18 cellular contexts compared by ENCODE assay signal in genomic region chr7:70434376-70434775, GRCh38.
DNase-seq lines count a peak whose midpoint lies in the region; TF ChIP-seq lines count a peak whose summit lies in the region.
"Had no signal": no experiment of that assay in that cellular context is flagged by ENCODE, and none has a peak within 500 bp of the region (broad histone marks: within the 10 kb centered on the region; RNA-seq: fewer than 3 reads in every experiment).

No MANE protein-coding gene starts in this region.

- intact Hi-C loops in adrenal gland (cut with DNase I), result no loop called here

- no peaks in the 10 kb centered on the region for H3K27me3 ChIP-seq in KMS-11 (ENCODE audit: insufficient read depth, low read depth)
- no peaks in the 10 kb centered on the region for H3K27me3 ChIP-seq in WERI-Rb-1 (ENCODE audit: insufficient read depth, low read depth, severe bottlenecking)
- no peaks in the 10 kb centered on the region for H3K27me3 ChIP-seq in neural progenitor cell
- no peaks in the 10 kb centered on the region for H3K27me3 ChIP-seq in adrenal gland
- H3K27me3 ChIP-seq: dorsolateral prefrontal cortex, MG63, neutrophil, suprapubic skin had no signal

- H3K9ac ChIP-seq in KMS-11 (no peak overlapping the region), neural progenitor cell (no peak overlapping the region)

- peaks cover 2% of the 10 kb centered on the region for H3K9me3 Mint-ChIP-seq in neural progenitor cell

- H3K27ac Mint-ChIP-seq in neural progenitor cell, result no peak overlapping the region
- H3K27ac Mint-ChIP-seq: activated CD4-positive, alpha-beta T cell treated with anti-CD3 and anti-CD28 coated beads, Interleukin-2, amount 10 ng/mL, durations not matched to agents 7 days and 5 days had no signal

- DNase-seq in NCI-H146 (lab: John Stamatoyannopoulos, UW), result peak; percentile 33
- no peak for DNase-seq in NCI-H146 treated with DMSO at 0.1 percent for 48 hours (lab: John Stamatoyannopoulos, UW; ENCODE audit: unreplicated experiment)
- DNase-seq in WERI-Rb-1, result no peak
- no peak for DNase-seq in neural progenitor cell (ENCODE audit: low spot score)
- DNase-seq in adrenal gland, result no peak
- no peak for DNase-seq in NCI-H1105 (lab: John Stamatoyannopoulos, UW)
- DNase-seq in SKM-1 (lab: John Stamatoyannopoulos, UW; ENCODE audit: unreplicated experiment), result no peak
- DNase-seq: activated CD4-positive, alpha-beta T cell treated with anti-CD3 and anti-CD28 coated beads, Interleukin-2, amount 10 ng/mL, durations not matched to agents 7 days and 5 days; activated T-cell treated with anti-CD3 and anti-CD28 coated beads, Interleukin-2, amount 50 U/mL, for 48 hours; DMS79 treated with DMSO at 0.1 percent for 48 hours; mesenchymal stem cell; MG63 had no signal

- 85 to 97% (median 90%) methylated on average over 2 of the region's 2 CpGs for WGBS in adrenal gland, 4 donors

- TF ChIP-seq CTCF in KMS-11 (conservative IDR thresholded peaks at IDR 0.05; ENCODE audit: low read depth, low read length) (0 out of 2 replicates have a peak, but pooled peaks have one; percentile 16), WERI-Rb-1 (IDR thresholded peaks at IDR 0.05; ENCODE audit: low read depth, low read length) (peak; percentile 55), neural progenitor cell (IDR thresholded peaks at IDR 0.05) (peak; percentile 9), adrenal gland (IDR thresholded peaks at IDR 0.05) (no peak)

- no peak for TF ChIP-seq POLR2A in adrenal gland (IDR thresholded peaks at IDR 0.05)

- no peak overlapping the region for H3K4me3 Mint-ChIP-seq in neural progenitor cell
- H3K4me3 Mint-ChIP-seq: activated CD4-positive, alpha-beta T cell treated with anti-CD3 and anti-CD28 coated beads, Interleukin-2, amount 10 ng/mL, durations not matched to agents 7 days and 5 days had no signal

- H3K79me2 ChIP-seq in KMS-11 (ENCODE audit: insufficient read depth, low read depth) (no peaks in the 10 kb centered on the region), neural progenitor cell (ENCODE audit: low read depth) (no peaks in the 10 kb centered on the region)

- H3K4me1 ChIP-seq in KMS-11 (ENCODE audit: low read depth, poor library complexity, severe bottlenecking) (peaks cover 9% of the 10 kb centered on the region), neural progenitor cell (no peaks in the 10 kb centered on the region), adrenal gland (replicated peaks in 1 of 2) (no peaks in the 10 kb centered on the region)
- H3K4me1 ChIP-seq: A549, suprapubic skin had no signal

- H2AFZ ChIP-seq in KMS-11 (ENCODE audit: low read depth) (no peak overlapping the region), neural progenitor cell (replicated peaks) (no peak overlapping the region)

- H3K4me3 ChIP-seq in KMS-11 (IDR thresholded peaks at IDR 0.05; ENCODE audit: insufficient read depth, low read depth, low read length) (no peak overlapping the region), WERI-Rb-1 (ENCODE audit: low read depth, low read length) (no peak overlapping the region), neural progenitor cell (no peak overlapping the region), adrenal gland (no peak overlapping the region)
- H3K4me3 ChIP-seq: A549, dorsolateral prefrontal cortex, MG63, smooth muscle cell, suprapubic skin had no signal

- peaks cover 2% of the 10 kb centered on the region for H3K36me3 Mint-ChIP-seq in neural progenitor cell

- H4K20me1 ChIP-seq in KMS-11 (ENCODE audit: insufficient read depth) (no peaks in the 10 kb centered on the region), neural progenitor cell (ENCODE audit: low read depth) (no peaks in the 10 kb centered on the region)

- no peak overlapping the region for H3K27ac ChIP-seq in KMS-11
- no peak overlapping the region for H3K27ac ChIP-seq in WERI-Rb-1
- no peak overlapping the region for H3K27ac ChIP-seq in neural progenitor cell
- H3K27ac ChIP-seq in adrenal gland, result no peak overlapping the region
- H3K27ac ChIP-seq: A549, dorsolateral prefrontal cortex, neutrophil, suprapubic skin had no signal

- H3K27me3 Mint-ChIP-seq in neural progenitor cell (ENCODE audit: insufficient read depth, low read depth), result no peaks in the 10 kb centered on the region
- H3K27me3 Mint-ChIP-seq: activated CD4-positive, alpha-beta T cell treated with anti-CD3 and anti-CD28 coated beads, Interleukin-2, amount 10 ng/mL, durations not matched to agents 7 days and 5 days had no signal

- H3K4me2 ChIP-seq in KMS-11 (no peak overlapping the region), neural progenitor cell (no peak overlapping the region)
- H3K4me2 ChIP-seq: A549, smooth muscle cell had no signal

- H3F3A ChIP-seq in neural progenitor cell (ENCODE audit: low read depth), result no peaks in the 10 kb centered on the region

- H3K9me3 ChIP-seq in WERI-Rb-1 (ENCODE audit: severe bottlenecking) (no peaks in the 10 kb centered on the region), neural progenitor cell (ENCODE audit: low read depth) (no peaks in the 10 kb centered on the region), adrenal gland (replicated peaks in 1 of 3) (no peaks in the 10 kb centered on the region)
- H3K9me3 ChIP-seq: A549, MG63, neutrophil, suprapubic skin had no signal

- H3K36me3 ChIP-seq in KMS-11 (ENCODE audit: insufficient read depth) (no peaks in the 10 kb centered on the region), WERI-Rb-1 (no peaks in the 10 kb centered on the region), neural progenitor cell (no peaks in the 10 kb centered on the region), adrenal gland (replicated peaks in 1 of 2) (no peaks in the 10 kb centered on the region)
- H3K36me3 ChIP-seq: MG63, neutrophil, suprapubic skin had no signal

- peaks cover 5% of the 10 kb centered on the region for H3K4me1 Mint-ChIP-seq in neural progenitor cell

Comparison
In these comparisons a context has a peak if more than half of its experiments do, and no peak if none do; other contexts are left out.
1. CTCF ChIP-seq: peak in KMS-11 (single experiment), WERI-Rb-1 (single experiment) and neural progenitor cell (single experiment); none in adrenal gland (0 of 6).